Comparison of ENCODE assay signal across 8 cellular contexts in the genomic region with DNA sequence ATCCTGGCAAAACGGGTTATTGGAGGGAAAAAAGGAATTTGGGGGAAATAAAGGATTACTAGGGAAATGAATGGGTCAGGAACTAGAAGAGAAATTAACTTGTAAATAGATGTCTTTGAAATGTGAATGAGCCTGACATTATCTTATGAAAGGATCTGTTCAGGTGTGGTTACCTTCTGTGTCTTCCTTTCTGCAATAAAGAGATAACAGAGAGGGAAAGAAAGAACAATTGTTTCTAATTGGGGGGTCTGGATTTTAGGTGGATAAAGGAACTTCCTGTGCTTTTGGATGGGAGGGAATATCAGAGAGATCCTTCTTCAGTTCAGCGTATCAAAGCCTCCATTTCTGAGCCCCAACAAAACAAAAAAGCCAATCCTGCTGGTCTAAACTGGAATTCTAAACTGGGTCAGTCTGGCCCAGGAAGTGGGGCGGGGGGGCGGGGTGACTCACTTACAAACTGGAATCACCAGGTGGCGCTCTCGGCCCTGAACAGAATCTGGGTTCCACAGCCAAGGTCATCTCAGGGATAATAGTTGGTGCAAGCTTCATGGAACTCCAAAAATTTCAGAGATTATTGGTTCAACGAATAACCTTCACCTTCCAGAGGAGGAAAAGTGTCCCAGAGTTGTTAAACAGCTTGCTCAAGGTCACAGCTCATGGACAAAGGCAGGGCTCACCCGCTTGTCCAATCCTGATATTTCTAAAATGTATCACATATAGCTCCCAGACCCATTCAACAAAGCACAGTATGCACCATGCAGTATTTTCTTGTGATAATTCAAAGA. TPM values are rescaled to one million over a fixed set of nuclear protein-coding genes. Genes with fewer than 3 reads are reported as not detected.
A peak's percentile ranks its signal among the peaks of the same experiment; 100 is the strongest.
DNase-seq lines count a peak whose midpoint lies in the region; ATAC-seq and TF ChIP-seq lines count a peak whose summit lies in the region.

No MANE protein-coding gene starts in this region.

- H3K4me3 Mint-ChIP-seq in activated T-cell treated with anti-CD3 and anti-CD28 coated beads, Interleukin-2, amount 50 U/mL, for 4 hours, result no peak overlapping the region
- no peak overlapping the region for H3K4me3 Mint-ChIP-seq in naive thymus-derived CD8-positive, alpha-beta T cell

- TF ChIP-seq CTCF in OCI-LY7 (conservative IDR thresholded peaks at IDR 0.05; ENCODE audit: low read length) (peak; percentile 70), fibroblast of mammary gland (conservative IDR thresholded peaks at IDR 0.05; ENCODE audit: control insufficient read depth, insufficient read depth, low read depth, low read length) (peak; percentile 51), stomach (IDR thresholded peaks at IDR 0.05) (peak in 4 of 7 experiments; percentile 18 to 79 (median 65))

- CTCF ChIA-PET in OCI-LY7 (lab: Charles Lee; ENCODE audit: unreplicated experiment), result interaction anchor here (1.3 kb wide), 1 partner anchor 252 kb away, joined by 8 read pairs; the partner anchor contains the start of gene TAOK3

- peak overlapping the region in 8 of 10 donors; percentile 4 to 87 (median 46) for H3K27ac Mint-ChIP-seq in naive thymus-derived CD8-positive, alpha-beta T cell

- H3K4me1 Mint-ChIP-seq in activated T-cell treated with anti-CD3 and anti-CD28 coated beads, Interleukin-2, amount 50 U/mL, for 4 hours (ENCODE audit: low read depth), result peaks cover 9% of the 10 kb centered on the region
- H3K4me1 Mint-ChIP-seq in naive thymus-derived CD8-positive, alpha-beta T cell, result peaks cover 3 to 9% (median 6%) of the 10 kb centered on the region in 4 donors

- no peaks in the 10 kb centered on the region for H3K27me3 Mint-ChIP-seq in activated T-cell treated with anti-CD3 and anti-CD28 coated beads, Interleukin-2, amount 50 U/mL, for 4 hours (ENCODE audit: low read depth)
- no peaks in the 10 kb centered on the region for H3K27me3 Mint-ChIP-seq in naive thymus-derived CD8-positive, alpha-beta T cell

- H3K27me3 ChIP-seq in stomach, result no peaks in the 10 kb centered on the region

- POLR2A ChIA-PET in OCI-LY7 (lab: Charles Lee), result interaction anchor here (0.6 to 0.7 kb wide), 2 partner anchors 21 to 231 kb away, joined by 3 to 5 read pairs; no protein-coding TSS in a partner anchor
- POLR2A ChIA-PET in naive thymus-derived CD8-positive, alpha-beta T cell (lab: Charles Lee), result interaction anchor here (1.9 kb wide), 1 partner anchor 15 kb away, joined by 8 read pairs; the partner anchor contains the start of gene PEBP1

- no peaks in the 10 kb centered on the region for H3K9me2 ChIP-seq in OCI-LY7 (ENCODE audit: insufficient read depth, low read length)

- H3K79me2 ChIP-seq in OCI-LY7 (ENCODE audit: insufficient read depth, low read depth, low read length), result no peaks in the 10 kb centered on the region

- H2AFZ ChIP-seq in OCI-LY7 (ENCODE audit: low read length), result peak overlapping the region; percentile 92

- H3K4me1 ChIP-seq in OCI-LY7 (ENCODE audit: insufficient read depth, low read length, poor library complexity, severe bottlenecking), result peaks cover 5% of the 10 kb centered on the region
- H3K4me1 ChIP-seq in stomach, result peaks cover 6 to 27% (median 8%) of the 10 kb centered on the region in 4 donors

- no peak for TF ChIP-seq POLR2A in stomach (IDR thresholded peaks at IDR 0.05)

- H3K4me3 ChIP-seq in OCI-LY7 (ENCODE audit: low read depth, low read length, poor library complexity, severe bottlenecking) (no peak overlapping the region), fibroblast of mammary gland (ENCODE audit: control insufficient read depth, low read depth, low read length) (no peak overlapping the region), stomach (no peak overlapping the region)

- H3K4me2 ChIP-seq in OCI-LY7 (ENCODE audit: low read length), result peak overlapping the region; percentile 10; the same call in 1 of the 2 replicates

- 18 to 50% (median 21%) methylated on average over 3 to 8 of the region's 8 CpGs for WGBS in stomach, 5 donors

- H3K36me3 Mint-ChIP-seq in activated T-cell treated with anti-CD3 and anti-CD28 coated beads, Interleukin-2, amount 50 U/mL, for 4 hours (ENCODE audit: insufficient read depth), result no peaks in the 10 kb centered on the region
- peaks cover 0 to 10% (median 0%) of the 10 kb centered on the region in 3 donors for H3K36me3 Mint-ChIP-seq in naive thymus-derived CD8-positive, alpha-beta T cell

- DNase-seq in SIG-M5 treated with dmso at 0.1 percent for 504 hours (lab: John Stamatoyannopoulos, UW; ENCODE audit: unreplicated experiment) (peak; percentile 64), SIG-M5 (lab: John Stamatoyannopoulos, UW) (no peak), HT1080 (ENCODE audit: low read depth) (peak; percentile 57), OCI-LY7 (ENCODE audit: low spot score) (peak; percentile 76), fibroblast of mammary gland (ENCODE audit: low read depth) (peak; percentile 67), stomach (peak; percentile 84)
- peak; percentile 50 for DNase-seq in activated T-cell treated with anti-CD3 and anti-CD28 coated beads, Interleukin-2, amount 50 U/mL, for 4 hours
- DNase-seq in naive thymus-derived CD8-positive, alpha-beta T cell, result peak; percentile 11 to 73 (median 47)

- no peaks in the 10 kb centered on the region for H3K36me3 ChIP-seq in OCI-LY7 (ENCODE audit: insufficient read depth, low read length)
- H3K36me3 ChIP-seq in stomach, result no peaks in the 10 kb centered on the region

- BruUV-seq in OCI-LY7 (replicated peaks; lab: Mats Ljungman, UMichigan), result no TSS peak

- no peaks in the 10 kb centered on the region for H4K20me1 ChIP-seq in OCI-LY7 (ENCODE audit: insufficient read depth, low read length)

- no peak for TF ChIP-seq EP300 in stomach (IDR thresholded peaks at IDR 0.05)

- H3K9me3 Mint-ChIP-seq in activated T-cell treated with anti-CD3 and anti-CD28 coated beads, Interleukin-2, amount 50 U/mL, for 4 hours, result no peaks in the 10 kb centered on the region
- no peaks in the 10 kb centered on the region for H3K9me3 Mint-ChIP-seq in naive thymus-derived CD8-positive, alpha-beta T cell

- H3K27ac ChIP-seq in OCI-LY7 (ENCODE audit: low read depth, low read length, poor library complexity, severe bottlenecking) (no peak overlapping the region), stomach (peak overlapping the region in 4 of 5 donors; percentile 28 to 61 (median 40))

- peak; percentile 71 to 74 for ATAC-seq in activated T-cell treated with anti-CD3 and anti-CD28 coated beads, Interleukin-2, amount 50 U/mL, for 4 hours
- peak; percentile 67 to 80 for ATAC-seq in naive thymus-derived CD8-positive, alpha-beta T cell

- H3K9me3 ChIP-seq in OCI-LY7 (ENCODE audit: low read length) (no peaks in the 10 kb centered on the region), stomach (no peaks in the 10 kb centered on the region)

- intact Hi-C loops in OCI-LY7 (cut with micrococcal nuclease; ENCODE audit: unreplicated experiment) (loop anchor here (1.0 kb wide), 1 partner anchor 256 kb away; the partner anchor contains the start of gene SUDS3), stomach (cut with DNase I; ENCODE audit: low total_unique reads) (no loop called here)

RNA-seq across cellular contexts. Expression of gene PEBP1, which starts 15.2 kb away (rescaled TPM):
- total RNA-seq in HT1080 (2014; rRNA removed; shearing (Covaris generic)), result 154 and 185 TPM in 2 replicates
- 112 and 133 TPM in 2 replicates for polyA plus RNA-seq in HT1080 (2015; cell fraction: cytosol; rRNA removed)
- polyA plus RNA-seq in HT1080 (2015; cell fraction: nucleus; rRNA removed), result 70.7 and 76.7 TPM in 2 replicates
- total RNA-seq in OCI-LY7 (2014; rRNA removed; shearing (Covaris generic)), result 128 and 135 TPM in 2 replicates
- total RNA-seq in OCI-LY7 (2022), result 138 and 154 TPM in 2 replicates
- 100 to 1,000 TPM; 144 to 194 (median 166) TPM for total RNA-seq in activated T-cell treated with anti-CD3 and anti-CD28 coated beads, Interleukin-2, amount 50 U/mL, for 4 hours
- 10 to 100 TPM; 85.2 to 86.7 TPM for total RNA-seq in naive thymus-derived CD8-positive, alpha-beta T cell
- 100 to 1,000 TPM; 290 to 344 (median 340) TPM for polyA plus RNA-seq in naive thymus-derived CD8-positive, alpha-beta T cell
- total RNA-seq in stomach, result 100 to 1,000 TPM; 105 to 274 (median 165) TPM
- polyA plus RNA-seq in stomach, result 100 to 1,000 TPM; 221 to 303 (median 223) TPM

RNA-seq across cellular contexts. Expression of gene VSIG10, which starts 17.0 kb away (rescaled TPM):
- 29.9 and 33.2 TPM in 2 replicates for total RNA-seq in HT1080 (2014; rRNA removed; shearing (Covaris generic))
- polyA plus RNA-seq in HT1080 (2015; cell fraction: cytosol; rRNA removed), result 17.1 and 17.2 TPM in 2 replicates
- polyA plus RNA-seq in HT1080 (2015; cell fraction: nucleus; rRNA removed), result 17.5 and 22.3 TPM in 2 replicates
- total RNA-seq in OCI-LY7 (2014; rRNA removed; shearing (Covaris generic)), result 5.0 and 9.2 TPM in 2 replicates
- 9.8 and 12.2 TPM in 2 replicates for total RNA-seq in OCI-LY7 (2022)
- total RNA-seq in activated T-cell treated with anti-CD3 and anti-CD28 coated beads, Interleukin-2, amount 50 U/mL, for 4 hours, result 1 to 10 TPM; 3.6 to 4.3 (median 3.6) TPM
- 1 to 10 TPM; 3.2 to 5.0 TPM for total RNA-seq in naive thymus-derived CD8-positive, alpha-beta T cell
- 1 to 10 TPM; 2.0 to 3.1 (median 2.1) TPM for polyA plus RNA-seq in naive thymus-derived CD8-positive, alpha-beta T cell
- total RNA-seq in stomach, result 100 to 1,000 TPM in 2 of 5 donors, 10 to 100 TPM in 2, 1 to 10 TPM in 1; 9.3 to 300 (median 35.5) TPM
- 10 to 100 TPM in 2 of 3 donors, 1 to 10 TPM in 1; 8.3 to 16.8 (median 13.0) TPM for polyA plus RNA-seq in stomach

RNA-seq across cellular contexts. Expression of gene WSB2, which starts 59.8 kb away (rescaled TPM):
- total RNA-seq in HT1080 (2014; rRNA removed; shearing (Covaris generic)), result 78.1 and 108 TPM in 2 replicates
- polyA plus RNA-seq in HT1080 (2015; cell fraction: cytosol; rRNA removed), result 78.4 and 80.0 TPM in 2 replicates
- 22.9 and 23.1 TPM in 2 replicates for polyA plus RNA-seq in HT1080 (2015; cell fraction: nucleus; rRNA removed)
- total RNA-seq in OCI-LY7 (2014; rRNA removed; shearing (Covaris generic)), result 34.4 and 36.0 TPM in 2 replicates
- total RNA-seq in OCI-LY7 (2022) (31.9 and 32.1 TPM in 2 replicates), stomach (100 to 1,000 TPM in 3 of 5 donors, 10 to 100 TPM in 2; 58.9 to 110 (median 101) TPM)
- total RNA-seq in activated T-cell treated with anti-CD3 and anti-CD28 coated beads, Interleukin-2, amount 50 U/mL, for 4 hours, result 10 to 100 TPM; 48.1 to 67.7 (median 52.0) TPM
- total RNA-seq in naive thymus-derived CD8-positive, alpha-beta T cell, result 10 to 100 TPM; 14.8 to 18.6 TPM
- 10 to 100 TPM in 2 of 3 donors, 1 to 10 TPM in 1; 7.7 to 16.9 (median 12.4) TPM for polyA plus RNA-seq in naive thymus-derived CD8-positive, alpha-beta T cell
- 10 to 100 TPM; 32.4 to 80.1 (median 79.7) TPM for polyA plus RNA-seq in stomach
